Comparison of ENCODE assay signal across 1 cellular context in genomic region chr3:59922226-59922625, GRCh38.
TF ChIP-seq lines count a peak whose summit lies in the region.

No MANE protein-coding gene starts in this region.

TF ChIP-seq in neural cell, 6 proteins besides CTCF, POLR2A, EP300 and RAD21 (continued from another document):
- TF ChIP-seq REST (IDR thresholded peaks at IDR 0.05; ENCODE audit: borderline replicate concordance): peak; percentile 88
